ENCODE assay signal across 22 cellular contexts in the genomic region with DNA sequence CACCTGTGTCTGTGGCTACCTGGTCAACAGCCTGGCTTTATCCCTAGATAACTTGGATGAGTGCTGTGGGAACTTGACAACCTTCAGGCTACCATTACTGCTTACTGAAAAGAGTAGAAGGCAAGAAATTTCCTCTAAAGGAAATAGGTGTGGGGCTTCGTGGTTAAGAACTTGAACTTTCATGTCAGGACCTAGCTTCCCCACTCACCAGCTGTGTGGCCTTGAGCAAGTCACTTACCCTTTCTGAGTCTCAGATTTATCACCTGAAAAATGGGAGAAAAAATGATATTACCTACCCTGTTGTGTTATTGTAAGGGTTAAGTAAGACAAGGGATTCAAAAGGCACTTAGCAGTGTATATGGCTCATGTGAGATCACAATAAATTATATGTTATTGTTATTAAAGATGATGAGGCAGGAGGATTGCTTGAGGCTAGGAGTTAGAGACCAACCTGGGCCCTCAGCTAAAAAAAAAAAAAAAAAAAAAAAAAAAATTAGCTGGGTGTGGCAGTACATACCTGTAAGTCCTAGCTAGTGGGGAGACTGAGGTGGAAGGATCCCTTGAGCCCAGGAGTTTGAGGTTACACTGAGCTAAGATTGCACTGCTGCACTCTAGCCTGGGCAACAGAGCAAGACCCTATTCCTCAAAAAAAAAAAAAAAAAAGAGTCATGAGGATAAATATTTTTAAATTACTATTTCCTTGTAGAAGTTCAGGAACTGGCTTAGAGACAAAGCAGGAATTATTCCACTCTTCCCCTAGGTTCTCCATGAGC.
DNase-seq lines count a peak whose midpoint lies in the region; ATAC-seq and TF ChIP-seq lines count a peak whose summit lies in the region.
"Had no signal": no experiment of that assay in that cellular context is flagged by ENCODE, and none has a peak within 500 bp of the region (broad histone marks: within the 10 kb centered on the region; RNA-seq: fewer than 3 reads in every experiment).

No MANE protein-coding gene starts in this region.

- H3K27me3 ChIP-seq in Loucy (ENCODE audit: insufficient read depth, low read length, poor library complexity, severe bottlenecking) (no peaks in the 10 kb centered on the region), duodenal mucosa (ENCODE audit: control insufficient read depth in 1 of 2, insufficient read depth in 2 of 2, low read length in 2 of 2) (no peaks in the 10 kb centered on the region)
- H3K27me3 ChIP-seq: gastroesophageal sphincter, vagina had no signal

- H3F3A ChIP-seq in Loucy (ENCODE audit: low read depth): peaks cover 13% of the 10 kb centered on the region

- POLR2A ChIA-PET in activated CD8-positive, alpha-beta T cell treated with anti-CD3 and anti-CD28 coated beads, Interleukin-2, amount 10 ng/mL, durations not matched to agents 7 days and 5 days (lab: Charles Lee): interaction anchor here (1.8 to 2.3 kb wide), 2 partner anchors 11 to 65 kb away, joined by 5 to 13 read pairs; no protein-coding TSS in a partner anchor
- POLR2A ChIA-PET in activated CD8-positive, alpha-beta T cell treated with anti-CD3 and anti-CD28 coated beads for 36 hours (lab: Charles Lee): interaction anchor here (1.5 kb wide), 1 partner anchor 11 kb away, joined by 4 read pairs; no protein-coding TSS in a partner anchor

- H3K36me3 Mint-ChIP-seq in activated CD8-positive, alpha-beta T cell treated with anti-CD3 and anti-CD28 coated beads, Interleukin-2, amount 10 ng/mL, durations not matched to agents 7 days and 5 days (ENCODE audit: low read depth): peaks cover 2% of the 10 kb centered on the region
- H3K36me3 Mint-ChIP-seq in activated CD8-positive, alpha-beta T cell treated with anti-CD3 and anti-CD28 coated beads for 36 hours (ENCODE audit: low read depth): no peaks in the 10 kb centered on the region
- H3K36me3 Mint-ChIP-seq in nephron (ENCODE audit: low read depth) (no peaks in the 10 kb centered on the region), nephron progenitor cell (ENCODE audit: low read depth) (no peaks in the 10 kb centered on the region)
- H3K36me3 Mint-ChIP-seq: natural killer cell had no signal

- no peaks in the 10 kb centered on the region for H3K9me2 ChIP-seq in Loucy (replicated peaks; ENCODE audit: low read depth, low read length)

- peak; percentile 16 for ATAC-seq in activated CD8-positive, alpha-beta T cell treated with anti-CD3 and anti-CD28 coated beads, Interleukin-2, amount 10 ng/mL, durations not matched to agents 7 days and 5 days
- no peak for ATAC-seq in activated CD8-positive, alpha-beta T cell treated with anti-CD3 and anti-CD28 coated beads for 36 hours
- ATAC-seq in HG03565 (IDR thresholded peaks at IDR 0.05; ENCODE audit: unreplicated experiment): no peak
- ATAC-seq: esophagus mucosa, natural killer cell, sciatic nerve had no signal

- no peaks in the 10 kb centered on the region for H3K36me3 ChIP-seq in Loucy (ENCODE audit: insufficient read depth, low read length)
- no peaks in the 10 kb centered on the region for H3K36me3 ChIP-seq in duodenal mucosa (ENCODE audit: control insufficient read depth in 1 of 2, insufficient read depth in 2 of 2, low read length in 2 of 2)
- H3K36me3 ChIP-seq: gastroesophageal sphincter, vagina had no signal

- no peaks in the 10 kb centered on the region for H3K79me2 ChIP-seq in Loucy (ENCODE audit: insufficient read depth, low read length)

- H3K27ac Mint-ChIP-seq in activated CD8-positive, alpha-beta T cell treated with anti-CD3 and anti-CD28 coated beads, Interleukin-2, amount 10 ng/mL, durations not matched to agents 7 days and 5 days: no peak overlapping the region
- no peak overlapping the region for H3K27ac Mint-ChIP-seq in activated CD8-positive, alpha-beta T cell treated with anti-CD3 and anti-CD28 coated beads for 36 hours
- H3K27ac Mint-ChIP-seq in nephron: peak overlapping the region; percentile 41 to 80 (median 73)
- H3K27ac Mint-ChIP-seq in nephron progenitor cell: no peak overlapping the region

- H3K9ac ChIP-seq in Loucy (ENCODE audit: low read depth, low read length, poor library complexity, severe bottlenecking) (peak overlapping the region; percentile 43), duodenal mucosa (ENCODE audit: low read depth in 1 of 2, low read length in 2 of 2) (no peak overlapping the region)

- H3K27ac ChIP-seq in duodenal mucosa (ENCODE audit: low read depth, low read length): no peak overlapping the region
- H3K27ac ChIP-seq: A549, C4-2B, gastroesophageal sphincter, vagina had no signal

- no peaks in the 10 kb centered on the region for H4K20me1 ChIP-seq in Loucy (ENCODE audit: insufficient read depth, low read length, poor library complexity, severe bottlenecking)

- H3K4me1 Mint-ChIP-seq in activated CD8-positive, alpha-beta T cell treated with anti-CD3 and anti-CD28 coated beads, Interleukin-2, amount 10 ng/mL, durations not matched to agents 7 days and 5 days (ENCODE audit: low read depth): peaks cover 47% of the 10 kb centered on the region
- peaks cover 32% of the 10 kb centered on the region for H3K4me1 Mint-ChIP-seq in activated CD8-positive, alpha-beta T cell treated with anti-CD3 and anti-CD28 coated beads for 36 hours (ENCODE audit: low read depth)
- H3K4me1 Mint-ChIP-seq in nephron: peaks cover 36% of the 10 kb centered on the region
- peaks cover 44% of the 10 kb centered on the region for H3K4me1 Mint-ChIP-seq in nephron progenitor cell

- no peaks in the 10 kb centered on the region for H3K27me3 Mint-ChIP-seq in activated CD8-positive, alpha-beta T cell treated with anti-CD3 and anti-CD28 coated beads, Interleukin-2, amount 10 ng/mL, durations not matched to agents 7 days and 5 days (ENCODE audit: low read depth)
- H3K27me3 Mint-ChIP-seq in activated CD8-positive, alpha-beta T cell treated with anti-CD3 and anti-CD28 coated beads for 36 hours: no peaks in the 10 kb centered on the region
- H3K27me3 Mint-ChIP-seq in nephron (ENCODE audit: low read depth): no peaks in the 10 kb centered on the region
- H3K27me3 Mint-ChIP-seq in nephron progenitor cell (ENCODE audit: low read depth, poor library complexity): peaks cover 2% of the 10 kb centered on the region

- H3K9me3 ChIP-seq in Loucy (ENCODE audit: insufficient read depth, low read depth, low read length) (no peaks in the 10 kb centered on the region), duodenal mucosa (ENCODE audit: control insufficient read depth in 1 of 2, low read length in 2 of 2) (no peaks in the 10 kb centered on the region)
- H3K9me3 ChIP-seq: A549, gastroesophageal sphincter, vagina had no signal

- intact Hi-C loops in activated CD8-positive, alpha-beta T cell treated with anti-CD3 and anti-CD28 coated beads for 36 hours (cut with micrococcal nuclease): no loop called here

- H3K4me2 ChIP-seq in Loucy (ENCODE audit: low read depth, low read length, poor library complexity, severe bottlenecking): peak overlapping the region; percentile 64
- H3K4me2 ChIP-seq: A549 had no signal

- no peak for TF ChIP-seq CTCF in activated CD8-positive, alpha-beta T cell treated with anti-CD3 and anti-CD28 coated beads for 36 hours (IDR thresholded peaks at IDR 0.05)
- TF ChIP-seq CTCF in Loucy (conservative IDR thresholded peaks at IDR 0.05; ENCODE audit: low read length) (no peak), nephron (IDR thresholded peaks at IDR 0.05; ENCODE audit: unreplicated experiment in 3 of 3) (no peak), nephron progenitor cell (IDR thresholded peaks at IDR 0.05) (no peak)

- peak; percentile 26 for DNase-seq in activated CD8-positive, alpha-beta T cell treated with anti-CD3 and anti-CD28 coated beads, Interleukin-2, amount 10 ng/mL, durations not matched to agents 7 days and 5 days
- DNase-seq in activated CD8-positive, alpha-beta T cell treated with anti-CD3 and anti-CD28 coated beads for 36 hours: no peak
- DNase-seq in NCI-H2081 (lab: John Stamatoyannopoulos, UW) (no peak), nephron progenitor cell (no peak)
- DNase-seq: activated T-cell treated with anti-CD3 and anti-CD28 coated beads for 4 hours; anterior cingulate cortex; caudate nucleus; DMS153; GOT3; natural killer cell; NCI-H526; stimulated activated CD4-positive, alpha-beta T cell treated with anti-CD3 and anti-CD28 coated beads, Interleukin-15, amount 100 ng/mL, for 24 hours had no signal

- H3K4me1 ChIP-seq in Loucy (ENCODE audit: insufficient read depth, low read length, poor library complexity, severe bottlenecking) (peaks cover 60% of the 10 kb centered on the region), duodenal mucosa (ENCODE audit: control insufficient read depth in 1 of 2, insufficient read depth in 2 of 2, low read length in 2 of 2) (peaks cover 14 to 17% of the 10 kb centered on the region in 2 donors)
- H3K4me1 ChIP-seq: vagina had no signal

- CTCF ChIA-PET in activated CD8-positive, alpha-beta T cell treated with anti-CD3 and anti-CD28 coated beads, Interleukin-2, amount 10 ng/mL, durations not matched to agents 7 days and 5 days (lab: Charles Lee): interaction anchor here (1.4 kb wide), 2 partner anchors 8 to 11 kb away, joined by 3 to 6 read pairs; no protein-coding TSS in a partner anchor
- CTCF ChIA-PET in activated CD8-positive, alpha-beta T cell treated with anti-CD3 and anti-CD28 coated beads for 36 hours (lab: Charles Lee): interaction anchor here (0.6 to 1.8 kb wide), 4 partner anchors 11 to 234 kb away, joined by 3 to 5 read pairs (median 4); no protein-coding TSS in a partner anchor

- H3K4me3 ChIP-seq in Loucy (ENCODE audit: low read length, poor library complexity, severe bottlenecking) (peak overlapping the region; percentile 40), duodenal mucosa (ENCODE audit: low read depth in 1 of 2, low read length in 2 of 2) (peak overlapping the region; percentile 9 to 51)
- H3K4me3 ChIP-seq: A549, gastroesophageal sphincter, vagina had no signal

- peak overlapping the region; percentile 18 for H3K4me3 Mint-ChIP-seq in activated CD8-positive, alpha-beta T cell treated with anti-CD3 and anti-CD28 coated beads, Interleukin-2, amount 10 ng/mL, durations not matched to agents 7 days and 5 days
- H3K4me3 Mint-ChIP-seq in activated CD8-positive, alpha-beta T cell treated with anti-CD3 and anti-CD28 coated beads for 36 hours: no peak overlapping the region
- no peak overlapping the region for H3K4me3 Mint-ChIP-seq in nephron
- no peak overlapping the region for H3K4me3 Mint-ChIP-seq in nephron progenitor cell

- no peak overlapping the region for H2AFZ ChIP-seq in Loucy (ENCODE audit: low read length)

- H3K9me3 Mint-ChIP-seq in activated CD8-positive, alpha-beta T cell treated with anti-CD3 and anti-CD28 coated beads, Interleukin-2, amount 10 ng/mL, durations not matched to agents 7 days and 5 days (ENCODE audit: insufficient read depth): peaks cover 8% of the 10 kb centered on the region
- H3K9me3 Mint-ChIP-seq in activated CD8-positive, alpha-beta T cell treated with anti-CD3 and anti-CD28 coated beads for 36 hours: peaks cover 11% of the 10 kb centered on the region
- H3K9me3 Mint-ChIP-seq in nephron (no peaks in the 10 kb centered on the region), nephron progenitor cell (no peaks in the 10 kb centered on the region)

Comparison
In these comparisons a context has a peak if more than half of its experiments do, and no peak if none do; other contexts are left out.
1. H3K27ac Mint-ChIP-seq: peak in nephron (3 of 3); none in activated CD8-positive, alpha-beta T cell treated with anti-CD3 and anti-CD28 coated beads, Interleukin-2, amount 10 ng/mL, durations not matched to agents 7 days and 5 days (single experiment), activated CD8-positive, alpha-beta T cell treated with anti-CD3 and anti-CD28 coated beads for 36 hours (single experiment) and nephron progenitor cell (single experiment).